Comparison of ENCODE assay signal across 8 cellular contexts in the genomic region with DNA sequence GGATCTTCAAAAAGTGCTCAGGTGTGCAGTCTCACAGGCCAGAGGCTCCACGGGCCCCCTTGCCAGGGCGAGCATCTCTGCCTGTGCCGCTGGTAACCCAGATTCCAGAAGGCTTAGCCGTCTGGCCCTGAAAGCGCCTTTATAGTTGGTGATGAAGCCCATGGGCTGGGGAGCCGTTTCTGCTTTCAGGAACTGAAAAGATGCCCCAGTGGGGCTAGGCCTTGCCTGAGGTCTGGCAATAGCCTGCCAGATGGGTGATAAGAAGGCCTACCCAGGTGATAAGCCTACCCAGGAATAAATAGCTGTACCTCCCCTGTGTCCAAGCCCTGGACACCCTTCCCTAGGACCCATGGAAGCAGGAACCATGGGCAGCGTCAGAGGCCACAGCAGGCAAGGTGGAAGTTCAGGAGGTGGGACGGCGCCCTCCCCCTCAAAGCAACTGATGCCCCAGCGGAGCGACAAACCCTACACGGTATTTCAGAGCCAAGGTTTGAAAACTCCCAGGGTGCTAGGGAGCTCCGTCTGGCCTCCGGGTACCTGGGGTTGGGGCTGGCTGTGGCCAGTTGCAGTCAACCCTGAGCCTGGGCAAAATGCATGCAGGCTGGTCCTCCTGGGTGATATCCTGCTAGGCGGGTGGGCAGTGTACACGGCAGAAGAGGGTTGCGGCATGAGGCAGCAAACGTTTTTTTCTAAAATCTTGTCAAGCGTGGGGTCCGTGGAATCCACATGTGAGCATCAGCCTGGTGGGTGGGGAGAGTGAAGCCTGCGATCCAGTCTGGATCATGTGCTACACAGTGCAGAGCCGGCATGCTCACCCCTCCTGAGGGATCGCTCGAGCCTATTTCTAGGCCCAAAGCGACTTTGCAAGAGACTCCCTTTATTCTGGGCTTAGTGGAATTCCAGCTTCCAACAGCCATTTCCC. TPM values are rescaled to one million over a fixed set of nuclear protein-coding genes. Genes with fewer than 3 reads are reported as not detected.
DNase-seq lines count a peak whose midpoint lies in the region; ATAC-seq and TF ChIP-seq lines count a peak whose summit lies in the region.

No MANE protein-coding gene starts in this region.

- 61 to 69% methylated on average over 6 to 10 of the region's 25 CpGs for WGBS in esophagus squamous epithelium, 2 donors

- H3K27ac ChIP-seq in SJSA1: peak overlapping the region; percentile 98
- H3K27ac ChIP-seq in esophagus squamous epithelium: peak overlapping the region; percentile 78 to 99 (median 94)
- peak overlapping the region; percentile 81 for H3K27ac ChIP-seq in osteoblast (ENCODE audit: low read depth, low read length)

- H3K27me3 ChIP-seq in BE2C (no peaks in the 10 kb centered on the region), SJSA1 (replicated peaks) (no peaks in the 10 kb centered on the region), esophagus squamous epithelium (no peaks in the 10 kb centered on the region), osteoblast (ENCODE audit: insufficient read depth, low read length) (no peaks in the 10 kb centered on the region)

- H3K4me3 ChIP-seq in BE2C (ENCODE audit: low read depth, low read length) (peak overlapping the region; percentile 18; the same call in 1 of the 2 replicates), SJSA1 (peak overlapping the region; percentile 11), esophagus squamous epithelium (peak overlapping the region in 1 of 4 donors; percentile 19), osteoblast (ENCODE audit: insufficient read depth, low read length) (no peak overlapping the region)

- H3K4me2 ChIP-seq in osteoblast (ENCODE audit: insufficient read depth, low read length): peak overlapping the region; percentile 53

- H2AFZ ChIP-seq in osteoblast (ENCODE audit: low read length): no peak overlapping the region

- DNase-seq in BE2C: no peak
- no peak for DNase-seq in SJSA1 (ENCODE audit: low read depth in 1 of 2, low spot score in 2 of 2)
- DNase-seq in esophagus squamous epithelium (lab: John Stamatoyannopoulos, UW): no peak
- peak; percentile 57 for DNase-seq in osteoblast (ENCODE audit: insufficient read length, low spot score, missing footprints)
- DNase-seq in medulla oblongata (ENCODE audit: extremely low spot score): no peak
- DNase-seq in NCI-H2029 (lab: John Stamatoyannopoulos, UW): no peak

- H3K36me3 ChIP-seq in BE2C (peaks cover 20% of the 10 kb centered on the region), SJSA1 (peaks cover 74% of the 10 kb centered on the region), esophagus squamous epithelium (peaks cover 0 to 73% (median 8%) of the 10 kb centered on the region in 3 donors), osteoblast (ENCODE audit: insufficient read depth, low read length) (peaks cover 49% of the 10 kb centered on the region)

- H3K9me3 ChIP-seq in BE2C: no peaks in the 10 kb centered on the region
- H3K9me3 ChIP-seq in SJSA1 (replicated peaks): no peaks in the 10 kb centered on the region
- no peaks in the 10 kb centered on the region for H3K9me3 ChIP-seq in esophagus squamous epithelium
- no peaks in the 10 kb centered on the region for H3K9me3 ChIP-seq in osteoblast (ENCODE audit: low read depth, low read length)

- peaks cover 16% of the 10 kb centered on the region for H3K4me1 ChIP-seq in BE2C
- peaks cover 72% of the 10 kb centered on the region for H3K4me1 ChIP-seq in SJSA1 (replicated peaks)
- H3K4me1 ChIP-seq in esophagus squamous epithelium: peaks cover 53 to 89% (median 82%) of the 10 kb centered on the region in 3 donors
- H3K4me1 ChIP-seq in osteoblast (ENCODE audit: insufficient read depth, low read length): peaks cover 43% of the 10 kb centered on the region

- intact Hi-C loops in esophagus squamous epithelium (cut with DNase I): no loop called here

- no peak for TF ChIP-seq POLR2A in esophagus squamous epithelium (IDR thresholded peaks at IDR 0.05)

- H3K79me2 ChIP-seq in osteoblast (ENCODE audit: insufficient read depth, low read length): peaks cover 99% of the 10 kb centered on the region

- peaks cover 32% of the 10 kb centered on the region for H4K20me1 ChIP-seq in osteoblast (ENCODE audit: insufficient read depth, low read length)

- ATAC-seq in HG02678 (IDR thresholded peaks at IDR 0.05; ENCODE audit: unreplicated experiment) (no peak), GM19351 (IDR thresholded peaks at IDR 0.05; ENCODE audit: unreplicated experiment) (no peak)

- TF ChIP-seq CTCF in BE2C (IDR thresholded peaks at IDR 0.05; ENCODE audit: low read depth, low read length) (no peak), esophagus squamous epithelium (IDR thresholded peaks at IDR 0.05) (no peak), osteoblast (IDR thresholded peaks at IDR 0.05; ENCODE audit: extremely low read depth, low read depth, low read length) (no peak)

RNA-seq across cellular contexts. Expression of gene ACTN4, which starts 45.3 kb away (rescaled TPM):
- 179 TPM for polyA plus RNA-seq in BE2C (2012; ENCODE audit: insufficient read depth, insufficient read length, low read depth)
- 193 and 399 TPM in 2 replicates for total RNA-seq in SJSA1 (2014; rRNA removed; shearing (Covaris generic))
- total RNA-seq in esophagus squamous epithelium (100 to 1,000 TPM; 302 to 705 (median 414) TPM), osteoblast (204 and 229 TPM in 2 replicates)

RNA-seq across cellular contexts. Expression of gene CAPN12, which starts 51.6 kb away (rescaled TPM):
- not detected for polyA plus RNA-seq in BE2C (2012; ENCODE audit: insufficient read depth, insufficient read length, low read depth)
- total RNA-seq in SJSA1 (2014; rRNA removed; shearing (Covaris generic)): not detected in 2 replicates
- 1 to 10 TPM; 1.5 to 4.2 (median 1.8) TPM for total RNA-seq in esophagus squamous epithelium
- total RNA-seq in osteoblast: not detected in 2 replicates
